Comparison of ENCODE assay signal across 35 cellular contexts in genomic region chr7:66181845-66182244, GRCh38.
"Had no signal": no experiment of that assay in that cellular context is flagged by ENCODE, and none has a peak within 500 bp of the region (broad histone marks: within the 10 kb centered on the region; RNA-seq: fewer than 3 reads in every experiment).

No MANE protein-coding gene starts in this region.

- H3K4me3 ChIP-seq: adrenal gland, body of pancreas, esophagus muscularis mucosa had no signal

- FAIRE-seq: colon, frontal cortex had no signal

- H3K36me3 ChIP-seq: adrenal gland, esophagus muscularis mucosa had no signal

- H3K9me3 ChIP-seq: adrenal gland, body of pancreas had no signal

- H3K27me3 Mint-ChIP-seq: activated CD4-positive, alpha-beta memory T cell treated with anti-CD3 and anti-CD28 coated beads for 36 hours; activated CD4-positive, alpha-beta T cell treated with anti-CD3 and anti-CD28 coated beads for 36 hours; activated CD4-positive, alpha-beta T cell treated with anti-CD3 and anti-CD28 coated beads, Interleukin-2, amount 10 ng/mL, durations not matched to agents 24 days and 14 days; activated CD8-positive, alpha-beta memory T cell treated with anti-CD3 and anti-CD28 coated beads, Interleukin-2, amount 10 ng/mL, durations not matched to agents 7 days and 5 days; activated naive CD4-positive, alpha-beta T cell treated with anti-CD3 and anti-CD28 coated beads, Interleukin-2, amount 50 U/mL, for 24 hours; activated naive CD8-positive, alpha-beta T cell treated with anti-CD3 and anti-CD28 coated beads for 36 hours; activated naive CD8-positive, alpha-beta T cell treated with anti-CD3 and anti-CD28 coated beads, Interleukin-2, amount 50 U/mL, for 24 hours; effector memory CD8-positive, alpha-beta T cell; T-helper 17 cell had no signal

- DNase-seq: activated CD4-positive, alpha-beta memory T cell treated with anti-CD3 and anti-CD28 coated beads for 36 hours; activated CD4-positive, alpha-beta T cell treated with anti-CD3 and anti-CD28 coated beads for 36 hours; activated CD4-positive, alpha-beta T cell treated with anti-CD3 and anti-CD28 coated beads, Interleukin-2, amount 10 ng/mL, durations not matched to agents 24 days and 14 days; activated CD4-positive, CD25-positive, alpha-beta regulatory T cell; activated CD4-positive, CD25-positive, alpha-beta regulatory T cell treated with anti-CD3 and anti-CD28 coated beads, Interleukin-2, amount 50 U/mL, for 72 hours; activated CD8-positive, alpha-beta memory T cell treated with anti-CD3 and anti-CD28 coated beads, Interleukin-2, amount 10 ng/mL, durations not matched to agents 7 days and 5 days; activated CD8-positive, alpha-beta memory T cell treated with anti-CD3 and anti-CD28 coated beads, Interleukin-2, amount 50 U/mL, for 4 hours; activated CD8-positive, alpha-beta T cell treated with anti-CD3 and anti-CD28 coated beads, Interleukin-2, amount 10 ng/mL, durations not matched to agents 7 days and 5 days; activated effector memory CD4-positive, alpha-beta T cell treated with anti-CD3 and anti-CD28 coated beads, Interleukin-2, amount 50 U/mL, for 16 hours; activated naive CD4-positive, alpha-beta T cell treated with anti-CD3 and anti-CD28 coated beads for 36 hours; activated naive CD8-positive, alpha-beta T cell treated with anti-CD3 and anti-CD28 coated beads for 36 hours; activated naive CD8-positive, alpha-beta T cell treated with anti-CD3 and anti-CD28 coated beads, Interleukin-2, amount 50 U/mL, for 24 hours; activated T-cell treated with anti-CD3 and anti-CD28 coated beads, Interleukin-2, amount 50 U/mL, for 1 hour; activated T-cell treated with anti-CD3 and anti-CD28 coated beads, Interleukin-2, amount 50 U/mL, for 48 hours; adrenal gland; amygdala; aorta; body of pancreas; caudate nucleus; cortex of kidney; dermis blood vessel endothelial cell; effector CD4-positive, alpha-beta T cell; effector memory CD8-positive, alpha-beta T cell; erythroblast; head of caudate nucleus; T-helper 1 cell; T-helper 17 cell; T1000 had no signal

- H3K4me1 Mint-ChIP-seq: activated CD4-positive, alpha-beta T cell treated with anti-CD3 and anti-CD28 coated beads for 36 hours; activated CD4-positive, alpha-beta T cell treated with anti-CD3 and anti-CD28 coated beads, Interleukin-2, amount 10 ng/mL, durations not matched to agents 24 days and 14 days; activated CD8-positive, alpha-beta memory T cell treated with anti-CD3 and anti-CD28 coated beads, Interleukin-2, amount 10 ng/mL, durations not matched to agents 7 days and 5 days; activated naive CD4-positive, alpha-beta T cell treated with anti-CD3 and anti-CD28 coated beads, Interleukin-2, amount 50 U/mL, for 24 hours; activated naive CD8-positive, alpha-beta T cell treated with anti-CD3 and anti-CD28 coated beads for 36 hours; activated naive CD8-positive, alpha-beta T cell treated with anti-CD3 and anti-CD28 coated beads, Interleukin-2, amount 50 U/mL, for 24 hours; T-helper 17 cell had no signal

- H3K4me3 Mint-ChIP-seq: activated CD4-positive, alpha-beta memory T cell treated with anti-CD3 and anti-CD28 coated beads for 36 hours; activated CD4-positive, alpha-beta T cell treated with anti-CD3 and anti-CD28 coated beads for 36 hours; activated CD4-positive, alpha-beta T cell treated with anti-CD3 and anti-CD28 coated beads, Interleukin-2, amount 10 ng/mL, durations not matched to agents 24 days and 14 days; activated CD8-positive, alpha-beta memory T cell treated with anti-CD3 and anti-CD28 coated beads, Interleukin-2, amount 10 ng/mL, durations not matched to agents 7 days and 5 days; activated CD8-positive, alpha-beta T cell treated with anti-CD3 and anti-CD28 coated beads, Interleukin-2, amount 10 ng/mL, durations not matched to agents 7 days and 5 days; activated naive CD4-positive, alpha-beta T cell treated with anti-CD3 and anti-CD28 coated beads for 36 hours; activated naive CD4-positive, alpha-beta T cell treated with anti-CD3 and anti-CD28 coated beads, Interleukin-2, amount 50 U/mL, for 24 hours; activated naive CD8-positive, alpha-beta T cell treated with anti-CD3 and anti-CD28 coated beads for 36 hours; activated naive CD8-positive, alpha-beta T cell treated with anti-CD3 and anti-CD28 coated beads, Interleukin-2, amount 50 U/mL, for 24 hours; activated T-helper 1 cell treated with anti-CD3 and anti-CD28 coated beads, Interleukin-12 subunit alpha, Interleukin-12 subunit beta, Interleukin-2, Interleukin-4 antibody, amounts not matched to agents 30 ng/mL and 10 ng/mL and 1 ng/mL, durations not matched to agents 14 hours and 24 hours and 36 hours; effector memory CD8-positive, alpha-beta T cell; T-helper 17 cell; T-helper 2 cell treated with Interferon-gamma antibody and Interleukin-4, amounts not matched to agents 5 μg/mL and 100 μg/mL, for 36 hours had no signal

- H3K9me3 Mint-ChIP-seq: activated naive CD4-positive, alpha-beta T cell treated with anti-CD3 and anti-CD28 coated beads, Interleukin-2, amount 50 U/mL, for 24 hours; activated T-helper 1 cell treated with anti-CD3 and anti-CD28 coated beads, Interleukin-12 subunit alpha, Interleukin-12 subunit beta, Interleukin-2, Interleukin-4 antibody, amounts not matched to agents 30 ng/mL and 10 ng/mL and 1 ng/mL, durations not matched to agents 14 hours and 24 hours and 36 hours; activated T-helper 2 cell treated with anti-CD3 and anti-CD28 coated beads, Interferon-gamma antibody, Interleukin-2, Interleukin-4, amounts not matched to agents 10 μg/mL and 5 μg/mL and 100 μg/mL, durations not matched to agents 14 hours and 24 hours and 36 hours; effector memory CD8-positive, alpha-beta T cell; T-helper 2 cell treated with Interferon-gamma antibody and Interleukin-4, amounts not matched to agents 5 μg/mL and 100 μg/mL, for 36 hours had no signal

- H3K27ac ChIP-seq: adrenal gland, body of pancreas, esophagus muscularis mucosa had no signal

- H3K27me3 ChIP-seq: adrenal gland, body of pancreas, esophagus muscularis mucosa had no signal

- ATAC-seq: activated CD4-positive, alpha-beta T cell treated with anti-CD3 and anti-CD28 coated beads for 36 hours; activated CD8-positive, alpha-beta memory T cell treated with anti-CD3 and anti-CD28 coated beads, Interleukin-2, amount 10 ng/mL, durations not matched to agents 7 days and 5 days; activated CD8-positive, alpha-beta T cell treated with anti-CD3 and anti-CD28 coated beads, Interleukin-2, amount 10 ng/mL, durations not matched to agents 7 days and 5 days; activated naive CD8-positive, alpha-beta T cell treated with anti-CD3 and anti-CD28 coated beads, Interleukin-2, amount 50 U/mL, for 24 hours; body of pancreas; effector memory CD8-positive, alpha-beta T cell; T-helper 17 cell had no signal

- H3K36me3 Mint-ChIP-seq: activated CD4-positive, alpha-beta memory T cell treated with anti-CD3 and anti-CD28 coated beads for 36 hours; activated CD8-positive, alpha-beta memory T cell treated with anti-CD3 and anti-CD28 coated beads, Interleukin-2, amount 10 ng/mL, durations not matched to agents 7 days and 5 days had no signal

- H3K27ac Mint-ChIP-seq: activated CD4-positive, alpha-beta memory T cell treated with anti-CD3 and anti-CD28 coated beads for 36 hours; activated CD4-positive, alpha-beta T cell treated with anti-CD3 and anti-CD28 coated beads for 36 hours; activated CD4-positive, alpha-beta T cell treated with anti-CD3 and anti-CD28 coated beads, Interleukin-2, amount 10 ng/mL, durations not matched to agents 24 days and 14 days; activated CD8-positive, alpha-beta memory T cell treated with anti-CD3 and anti-CD28 coated beads, Interleukin-2, amount 10 ng/mL, durations not matched to agents 7 days and 5 days; activated CD8-positive, alpha-beta T cell treated with anti-CD3 and anti-CD28 coated beads, Interleukin-2, amount 10 ng/mL, durations not matched to agents 7 days and 5 days; activated naive CD4-positive, alpha-beta T cell treated with anti-CD3 and anti-CD28 coated beads for 36 hours; activated naive CD4-positive, alpha-beta T cell treated with anti-CD3 and anti-CD28 coated beads, Interleukin-2, amount 50 U/mL, for 24 hours; activated naive CD8-positive, alpha-beta T cell treated with anti-CD3 and anti-CD28 coated beads for 36 hours; activated naive CD8-positive, alpha-beta T cell treated with anti-CD3 and anti-CD28 coated beads, Interleukin-2, amount 50 U/mL, for 24 hours; activated T-helper 1 cell treated with anti-CD3 and anti-CD28 coated beads, Interleukin-12 subunit alpha, Interleukin-12 subunit beta, Interleukin-2, Interleukin-4 antibody, amounts not matched to agents 30 ng/mL and 10 ng/mL and 1 ng/mL, durations not matched to agents 14 hours and 24 hours and 36 hours; activated T-helper 2 cell treated with anti-CD3 and anti-CD28 coated beads, Interferon-gamma antibody, Interleukin-2, Interleukin-4, amounts not matched to agents 10 μg/mL and 5 μg/mL and 100 μg/mL, durations not matched to agents 14 hours and 24 hours and 36 hours; effector memory CD8-positive, alpha-beta T cell; T-helper 17 cell; T-helper 2 cell treated with Interferon-gamma antibody and Interleukin-4, amounts not matched to agents 5 μg/mL and 100 μg/mL, for 36 hours had no signal

- H3K4me1 ChIP-seq: body of pancreas, esophagus muscularis mucosa had no signal
